8 cellular contexts compared by ENCODE assay signal in genomic region chr7:70693690-70694356, GRCh38.
DNase-seq lines count a peak whose midpoint lies in the region; ATAC-seq, FAIRE-seq and TF ChIP-seq lines count a peak whose summit lies in the region.

No MANE protein-coding gene starts in this region.

- H3K4me1 ChIP-seq in DOHH2 (ENCODE audit: control insufficient read depth, low read length) (peaks cover 35% of the 10 kb centered on the region), kidney (ENCODE audit: control insufficient read depth in 1 of 2, insufficient read depth in 1 of 2, low read depth in 1 of 2, low read length in 2 of 2) (peaks cover 0 to 3% of the 10 kb centered on the region in 2 donors)

- H3K79me2 ChIP-seq in DOHH2 (ENCODE audit: control insufficient read depth, low read length), result peaks cover 41% of the 10 kb centered on the region

- H3K27me3 ChIP-seq in DOHH2 (ENCODE audit: control insufficient read depth, low read length), result peaks cover 9% of the 10 kb centered on the region
- H3K27me3 ChIP-seq in bronchial epithelial cell (ENCODE audit: control insufficient read depth, insufficient read depth, low read length), result no peaks in the 10 kb centered on the region

- H3K27ac ChIP-seq in DOHH2 (ENCODE audit: low read depth, low read length), result no peak overlapping the region
- peak overlapping the region; percentile 64 to 76 for H3K27ac ChIP-seq in kidney (ENCODE audit: low read depth in 2 of 2, low read length in 2 of 2)

- peak overlapping the region; percentile 87 for H3K4me2 ChIP-seq in DOHH2 (ENCODE audit: low read length)

- no peaks in the 10 kb centered on the region for H3K9me2 ChIP-seq in DOHH2 (replicated peaks; ENCODE audit: control insufficient read depth, low read length)

- DNase-seq in MV-4-11 (lab: John Stamatoyannopoulos, UW) (peak; percentile 26), T-helper 22 cell (ENCODE audit: low read depth) (peak; percentile 66), bronchial epithelial cell (ENCODE audit: low read depth) (no peak), kidney (peak; percentile 92), middle frontal gyrus (ENCODE audit: extremely low spot score, low spot score) (no peak)
- DNase-seq in stimulated activated CD4-positive, alpha-beta T cell treated with anti-CD3 and anti-CD28 coated beads, Interleukin-4, amount 100 ng/mL, for 1 hour, result peak; percentile 49

- H3K4me3 ChIP-seq in DOHH2 (ENCODE audit: low read length) (peak overlapping the region; percentile 78), bronchial epithelial cell (ENCODE audit: low read depth, low read length) (peak overlapping the region; percentile 85), kidney (ENCODE audit: low read length in 2 of 2) (peak overlapping the region; percentile 53 to 62)

- H3K9me3 ChIP-seq in DOHH2 (ENCODE audit: control insufficient read depth, insufficient read depth, low read length) (no peaks in the 10 kb centered on the region), kidney (ENCODE audit: control insufficient read depth in 1 of 2, low read length in 2 of 2) (no peaks in the 10 kb centered on the region)

- H3K36me3 ChIP-seq in DOHH2 (ENCODE audit: control insufficient read depth, low read length), result peaks cover 17% of the 10 kb centered on the region
- no peaks in the 10 kb centered on the region for H3K36me3 ChIP-seq in bronchial epithelial cell (ENCODE audit: control insufficient read depth, insufficient read depth, low read length)
- peaks cover 0 to under 1% of the 10 kb centered on the region in 2 donors for H3K36me3 ChIP-seq in kidney (ENCODE audit: control insufficient read depth in 1 of 2, insufficient read depth in 2 of 2, low read length in 2 of 2)

- H3K9ac ChIP-seq in kidney (ENCODE audit: low read length in 2 of 2), result peak overlapping the region in 1 of 2 donors; percentile 60

- intact Hi-C loops in kidney (cut with DNase I), result no loop called here

- peak; percentile 54 for ATAC-seq in GM21717 (IDR thresholded peaks at IDR 0.05; ENCODE audit: unreplicated experiment)

- peaks cover 26% of the 10 kb centered on the region for H3F3A ChIP-seq in DOHH2 (ENCODE audit: control insufficient read depth, insufficient read depth)

- TF ChIP-seq CTCF in DOHH2 (IDR thresholded peaks at IDR 0.05; ENCODE audit: low read depth, low read length, poor library complexity, severe bottlenecking) (no peak), bronchial epithelial cell (IDR thresholded peaks at IDR 0.05; ENCODE audit: insufficient read depth, low read length, severe bottlenecking) (peak; percentile 9), kidney (IDR thresholded peaks at IDR 0.05; ENCODE audit: borderline replicate concordance, extremely low read depth, insufficient read depth) (no peak)

- H4K20me1 ChIP-seq in DOHH2 (ENCODE audit: control insufficient read depth, insufficient read depth, low read depth, low read length), result peaks cover 23% of the 10 kb centered on the region

- no peak for FAIRE-seq in bronchial epithelial cell (lab: Jason Lieb, UNC)
- FAIRE-seq in kidney (lab: Jason Lieb, UNC), result no peak

Comparison
In these comparisons a context has a peak if more than half of its experiments do, and no peak if none do; other contexts are left out.
1. DNase-seq: peak in MV-4-11 (single experiment), T-helper 22 cell (single experiment), kidney (single experiment) and stimulated activated CD4-positive, alpha-beta T cell treated with anti-CD3 and anti-CD28 coated beads, Interleukin-4, amount 100 ng/mL, for 1 hour (single experiment); none in bronchial epithelial cell (single experiment) and middle frontal gyrus (single experiment).
2. Peak in every context shown above with its lines, with median percentiles within 50 percentile points of each other: H3K4me3 ChIP-seq.